Comparison of ENCODE assay signal across 22 cellular contexts in the genomic region with DNA sequence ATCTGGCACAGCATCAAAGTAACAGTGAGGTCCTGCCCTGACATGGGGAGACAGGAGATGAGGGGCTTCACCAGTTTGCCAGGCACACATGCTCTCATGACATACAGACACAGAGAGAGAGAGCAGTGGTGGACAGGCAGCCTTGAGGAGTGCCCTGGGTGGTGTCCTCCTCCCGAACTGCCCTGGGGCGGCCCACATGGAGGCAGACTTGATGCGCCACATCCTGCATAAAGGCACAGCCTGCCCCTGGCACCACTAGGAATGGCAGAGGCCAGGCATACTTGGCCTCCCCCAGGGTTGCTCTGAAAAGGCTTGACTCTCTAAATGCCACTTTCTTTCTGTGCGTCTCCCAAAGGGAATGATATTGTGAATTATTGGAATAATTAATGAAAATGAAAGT.
DNase-seq lines count a peak whose midpoint lies in the region; TF ChIP-seq lines count a peak whose summit lies in the region.
"Had no signal": no experiment of that assay in that cellular context is flagged by ENCODE, and none has a peak within 500 bp of the region (broad histone marks: within the 10 kb centered on the region; RNA-seq: fewer than 3 reads in every experiment).

No MANE protein-coding gene starts in this region.

- H3K27ac ChIP-seq in endodermal cell (ENCODE audit: low read depth, low read length): no peak overlapping the region
- no peak overlapping the region for H3K27ac ChIP-seq in neuronal stem cell (replicated peaks; ENCODE audit: low read length)
- no peak overlapping the region for H3K27ac ChIP-seq in OCI-LY7 (ENCODE audit: low read depth, low read length, poor library complexity, severe bottlenecking)
- H3K27ac ChIP-seq: BLaER1 treated with 17β-estradiol and CSF1 and Interleukin-3, amounts not matched to agents 10 nM and 100 nM; RWPE1 had no signal

- no peak overlapping the region for H2AK5ac ChIP-seq in neuronal stem cell (ENCODE audit: low read depth, low read length)

- H4K8ac ChIP-seq in neuronal stem cell (ENCODE audit: low read depth, low read length): no peak overlapping the region

- intact Hi-C loops in OCI-LY7 (cut with micrococcal nuclease; ENCODE audit: unreplicated experiment): no loop called here

- H3K4me3 ChIP-seq in endodermal cell (ENCODE audit: low read length) (no peak overlapping the region), neuronal stem cell (ENCODE audit: low read length in 2 of 2) (no peak overlapping the region), OCI-LY7 (ENCODE audit: low read depth, low read length, poor library complexity, severe bottlenecking) (no peak overlapping the region)
- H3K4me3 ChIP-seq: BLaER1 treated with 17β-estradiol and CSF1 and Interleukin-3, amounts not matched to agents 10 nM and 100 nM had no signal

- H3K9me2 ChIP-seq in OCI-LY7 (ENCODE audit: insufficient read depth, low read length): no peaks in the 10 kb centered on the region
- H3K9me2 ChIP-seq: SK-N-SH had no signal

- no peak overlapping the region for H3K4me2 ChIP-seq in neuronal stem cell (ENCODE audit: insufficient read depth, low read length, poor library complexity, severe bottlenecking)
- H3K4me2 ChIP-seq in OCI-LY7 (ENCODE audit: low read length): no peak overlapping the region
- H3K4me2 ChIP-seq: BLaER1 treated with 17β-estradiol and CSF1 and Interleukin-3, amounts not matched to agents 10 nM and 100 nM; SK-N-SH had no signal

- no peak overlapping the region for H2BK5ac ChIP-seq in neuronal stem cell (ENCODE audit: low read length)

- no peak overlapping the region for H3K14ac ChIP-seq in neuronal stem cell (ENCODE audit: low read length)

- POLR2A ChIA-PET in OCI-LY7 (lab: Charles Lee): no interaction called here

- no peaks in the 10 kb centered on the region for H3K27me3 ChIP-seq in endodermal cell (ENCODE audit: control insufficient read depth, insufficient read depth, low read length, poor library complexity, severe bottlenecking)
- H3K27me3 ChIP-seq in neuronal stem cell (ENCODE audit: control insufficient read depth in 3 of 3, insufficient read depth in 3 of 3, low read depth in 1 of 3, low read length in 3 of 3): no peaks in the 10 kb centered on the region
- H3K27me3 ChIP-seq: BLaER1 treated with 17β-estradiol and CSF1 and Interleukin-3, amounts not matched to agents 10 nM and 100 nM had no signal

- H2AFZ ChIP-seq in neuronal stem cell (ENCODE audit: low read length) (peak overlapping the region; percentile 62), OCI-LY7 (ENCODE audit: low read length) (no peak overlapping the region)

- no TSS peak for BruUV-seq in OCI-LY7 (replicated peaks; lab: Mats Ljungman, UMichigan)

- H3K4me3 Mint-ChIP-seq in endodermal cell: no peak overlapping the region
- H3K4me3 Mint-ChIP-seq in type B pancreatic cell: no peak overlapping the region

- no peak overlapping the region for H3K9ac ChIP-seq in endodermal cell (ENCODE audit: extremely low read depth, low read length, poor library complexity, severe bottlenecking)
- no peak overlapping the region for H3K9ac ChIP-seq in neuronal stem cell (ENCODE audit: low read depth, low read length, poor library complexity)
- H3K9ac ChIP-seq: BLaER1 treated with 17β-estradiol and CSF1 and Interleukin-3, amounts not matched to agents 10 nM and 100 nM; SK-N-SH had no signal

- H3K27me3 Mint-ChIP-seq in endodermal cell (ENCODE audit: insufficient read depth) (no peaks in the 10 kb centered on the region), type B pancreatic cell (no peaks in the 10 kb centered on the region)

- TF ChIP-seq CTCF in endodermal cell (conservative IDR thresholded peaks at IDR 0.05) (no peak), type B pancreatic cell (conservative IDR thresholded peaks at IDR 0.05) (no peak), OCI-LY7 (conservative IDR thresholded peaks at IDR 0.05; ENCODE audit: low read length) (no peak)

- CTCF ChIA-PET in OCI-LY7 (lab: Charles Lee; ENCODE audit: unreplicated experiment): no interaction called here

- H3K79me1 ChIP-seq in neuronal stem cell (ENCODE audit: low read depth, low read length): no peaks in the 10 kb centered on the region

- no peaks in the 10 kb centered on the region for H4K20me1 ChIP-seq in OCI-LY7 (ENCODE audit: insufficient read depth, low read length)
- H4K20me1 ChIP-seq: BLaER1 treated with 17β-estradiol and CSF1 and Interleukin-3, amounts not matched to agents 10 nM and 100 nM had no signal

- H3K18ac ChIP-seq in neuronal stem cell (ENCODE audit: low read length): peak overlapping the region; percentile 52

- H3K9me3 Mint-ChIP-seq in endodermal cell: no peaks in the 10 kb centered on the region
- H3K9me3 Mint-ChIP-seq in type B pancreatic cell: no peaks in the 10 kb centered on the region

- DNase-seq in DMS53 (lab: John Stamatoyannopoulos, UW) (peak; percentile 16), DMS53 treated with DMSO at 0.1 percent for 48 hours (lab: John Stamatoyannopoulos, UW; ENCODE audit: unreplicated experiment) (no peak), endodermal cell (no peak), neuronal stem cell (ENCODE audit: low spot score) (no peak), type B pancreatic cell (ENCODE audit: extremely low spot score, unreplicated experiment) (no peak), NCI-H2029 treated with DMSO at 0.1 percent for 48 hours (lab: John Stamatoyannopoulos, UW) (no peak), inferior parietal cortex (ENCODE audit: extremely low spot score) (no peak), OCI-LY7 (ENCODE audit: low spot score) (no peak)
- DNase-seq: 8988T, DMS79, GOT3, HCEC 1CT, Karpas-422, MV-4-11, NCI-H1105 treated with DMSO at 0.1 percent for 48 hours, NCI-H187 treated with DMSO at 0.1 percent for 48 hours, NCI-H2227 treated with DMSO at 0.1 percent for 48 hours, NCI-H510A, SIG-M5, SK-N-SH had no signal

- H3K4me1 Mint-ChIP-seq in endodermal cell (peaks cover 17% of the 10 kb centered on the region), type B pancreatic cell (ENCODE audit: unreplicated experiment) (peaks cover 38% of the 10 kb centered on the region)

- no peak overlapping the region for H2BK15ac ChIP-seq in neuronal stem cell (ENCODE audit: low read length)

- H3K4me1 ChIP-seq in endodermal cell (ENCODE audit: control insufficient read depth, insufficient read depth, low read length) (no peaks in the 10 kb centered on the region), neuronal stem cell (ENCODE audit: control insufficient read depth in 2 of 2, insufficient read depth in 1 of 2, low read depth in 1 of 2, low read length in 2 of 2) (peaks cover 8 to 29% of the 10 kb centered on the region in 2 donors), OCI-LY7 (ENCODE audit: insufficient read depth, low read length, poor library complexity, severe bottlenecking) (no peaks in the 10 kb centered on the region)
- H3K4me1 ChIP-seq: BLaER1 treated with 17β-estradiol and CSF1 and Interleukin-3, amounts not matched to agents 10 nM and 100 nM had no signal

- H2BK12ac ChIP-seq in neuronal stem cell (ENCODE audit: low read length): no peak overlapping the region

- H3K36me3 ChIP-seq in endodermal cell (ENCODE audit: control insufficient read depth, insufficient read depth, low read length) (no peaks in the 10 kb centered on the region), neuronal stem cell (replicated peaks in 1 of 2; ENCODE audit: control insufficient read depth in 2 of 2, insufficient read depth in 2 of 2, low read length in 2 of 2) (no peaks in the 10 kb centered on the region), OCI-LY7 (ENCODE audit: insufficient read depth, low read length) (no peaks in the 10 kb centered on the region)
- H3K36me3 ChIP-seq: BLaER1 treated with 17β-estradiol and CSF1 and Interleukin-3, amounts not matched to agents 10 nM and 100 nM had no signal

- H3K36me3 Mint-ChIP-seq in endodermal cell (ENCODE audit: low read depth): no peaks in the 10 kb centered on the region
- H3K36me3 Mint-ChIP-seq in type B pancreatic cell: no peaks in the 10 kb centered on the region

- H3K23ac ChIP-seq in neuronal stem cell (ENCODE audit: low read depth, low read length, poor library complexity): peak overlapping the region; percentile 83

- H3K27ac Mint-ChIP-seq in endodermal cell (peak overlapping the region; percentile 31), type B pancreatic cell (peak overlapping the region; percentile 7)

- no peak overlapping the region for H4K91ac ChIP-seq in neuronal stem cell (ENCODE audit: low read depth, low read length, poor library complexity)

- H3K9me3 ChIP-seq in endodermal cell (ENCODE audit: control insufficient read depth, low read length) (no peaks in the 10 kb centered on the region), neuronal stem cell (replicated peaks in 1 of 2; ENCODE audit: control insufficient read depth in 2 of 2, insufficient read depth in 1 of 2, low read depth in 1 of 2, low read length in 2 of 2) (no peaks in the 10 kb centered on the region), OCI-LY7 (ENCODE audit: low read length) (no peaks in the 10 kb centered on the region)
- H3K9me3 ChIP-seq: BLaER1 treated with 17β-estradiol and CSF1 and Interleukin-3, amounts not matched to agents 10 nM and 100 nM; SK-N-SH had no signal

- no peak overlapping the region for H2BK120ac ChIP-seq in neuronal stem cell (ENCODE audit: low read depth, low read length)

- WGBS in endodermal cell (ENCODE audit: insufficient coverage in 1 of 2, insufficient read length in 1 of 2), 2 experiments: 89 to 97% methylated on average over 3 to 4 of the region's 4 CpGs
- WGBS in neuronal stem cell (ENCODE audit: extremely low coverage in 2 of 2, insufficient read length in 2 of 2, insufficient replicate concordance in 1 of 2), 2 donors: no CpG with 5 or more reads among the region's 4 CpGs

- H3K4ac ChIP-seq in neuronal stem cell (ENCODE audit: low read length): no peak overlapping the region

- no peaks in the 10 kb centered on the region for H3K79me2 ChIP-seq in OCI-LY7 (ENCODE audit: insufficient read depth, low read depth, low read length)
